ENCODE assay signal across 20 cellular contexts in the genomic region with DNA sequence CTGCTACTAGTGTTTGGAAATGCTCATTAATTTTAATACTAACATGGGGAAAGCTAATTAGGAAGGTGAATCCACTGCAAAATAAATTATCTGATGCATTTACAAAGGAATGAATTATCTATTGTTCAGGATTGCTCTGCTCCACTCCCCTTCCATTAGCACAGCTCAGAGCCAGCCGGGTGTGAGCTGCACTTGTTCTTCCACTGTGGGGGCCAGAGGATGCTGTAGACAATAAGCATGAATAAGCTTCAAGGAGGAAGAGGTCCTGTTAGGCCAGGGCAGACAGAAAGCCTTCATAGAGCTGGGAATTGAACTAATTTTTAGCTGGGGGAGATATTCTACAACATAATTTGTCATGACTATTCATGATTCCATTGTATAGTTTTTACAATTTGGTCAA.
DNase-seq lines count a peak whose midpoint lies in the region; ATAC-seq and TF ChIP-seq lines count a peak whose summit lies in the region.
"Had no signal": no experiment of that assay in that cellular context is flagged by ENCODE, and none has a peak within 500 bp of the region (broad histone marks: within the 10 kb centered on the region; RNA-seq: fewer than 3 reads in every experiment).

No MANE protein-coding gene starts in this region.

- H3K9me3 ChIP-seq in left ventricle myocardium inferior (replicated peaks) (no peaks in the 10 kb centered on the region), neural progenitor cell (ENCODE audit: low read depth) (no peaks in the 10 kb centered on the region), Karpas-422 (ENCODE audit: low read length) (no peaks in the 10 kb centered on the region), stomach (no peaks in the 10 kb centered on the region)
- H3K9me3 ChIP-seq: pancreas, tibial artery had no signal

- TF ChIP-seq EP300 in stomach (IDR thresholded peaks at IDR 0.05) = no peak

- no peak overlapping the region for H3K4me2 ChIP-seq in neural progenitor cell
- no peak overlapping the region for H3K4me2 ChIP-seq in Karpas-422 (ENCODE audit: low read depth, low read length, poor library complexity, severe bottlenecking)

- TF ChIP-seq CTCF in left ventricle myocardium inferior (IDR thresholded peaks at IDR 0.05; ENCODE audit: borderline replicate concordance) (no peak), neural progenitor cell (IDR thresholded peaks at IDR 0.05) (no peak), stomach (IDR thresholded peaks at IDR 0.05) (no peak)

- peaks cover 5% of the 10 kb centered on the region for H3K27me3 Mint-ChIP-seq in neural progenitor cell (ENCODE audit: insufficient read depth, low read depth)
- H3K27me3 Mint-ChIP-seq: activated naive CD8-positive, alpha-beta T cell treated with anti-CD3 and anti-CD28 coated beads for 36 hours; CD4-positive, CD25-positive, alpha-beta regulatory T cell; effector memory CD8-positive, alpha-beta T cell had no signal

- H3K27me3 ChIP-seq in left ventricle myocardium inferior (ENCODE audit: low read depth) (no peaks in the 10 kb centered on the region), neural progenitor cell (no peaks in the 10 kb centered on the region), Karpas-422 (ENCODE audit: low read length) (no peaks in the 10 kb centered on the region), stomach (no peaks in the 10 kb centered on the region)
- H3K27me3 ChIP-seq: pancreas had no signal

- H3K4me1 Mint-ChIP-seq in neural progenitor cell = peaks cover 33% of the 10 kb centered on the region

- H3K36me3 Mint-ChIP-seq in neural progenitor cell = peaks cover 1% of the 10 kb centered on the region
- H3K36me3 Mint-ChIP-seq: activated naive CD8-positive, alpha-beta T cell treated with anti-CD3 and anti-CD28 coated beads for 36 hours had no signal

- no peaks in the 10 kb centered on the region for H3K9me2 ChIP-seq in Karpas-422 (replicated peaks; ENCODE audit: insufficient read depth, low read length)

- H3K4me3 ChIP-seq in left ventricle myocardium inferior (no peak overlapping the region), neural progenitor cell (no peak overlapping the region), Karpas-422 (ENCODE audit: low read length) (no peak overlapping the region), stomach (no peak overlapping the region)
- H3K4me3 ChIP-seq: K562, pancreas, tibial artery had no signal

- H4K20me1 ChIP-seq in neural progenitor cell (ENCODE audit: low read depth) (no peaks in the 10 kb centered on the region), Karpas-422 (ENCODE audit: insufficient read depth, low read depth, low read length) (no peaks in the 10 kb centered on the region)

- WGBS in stomach, 5 donors = 80 to 90% (median 88%) methylated on average over 1 of the region's 1 CpG

- H3K4me1 ChIP-seq in left ventricle myocardium inferior (peaks cover 32% of the 10 kb centered on the region), neural progenitor cell (peaks cover 13% of the 10 kb centered on the region), Karpas-422 (ENCODE audit: low read length) (peaks cover 4% of the 10 kb centered on the region; the same call in 1 of the 2 replicates), stomach (peaks cover 26 to 47% (median 38%) of the 10 kb centered on the region in 4 donors)
- H3K4me1 ChIP-seq: pancreas, tibial artery had no signal

- no peak for TF ChIP-seq POLR2A in stomach (IDR thresholded peaks at IDR 0.05)

- H3K27ac ChIP-seq in left ventricle myocardium inferior (replicated peaks) (peak overlapping the region; percentile 66), neural progenitor cell (no peak overlapping the region), Karpas-422 (ENCODE audit: low read length) (no peak overlapping the region), stomach (peak overlapping the region in 2 of 5 donors; percentile 45 to 68)
- H3K27ac ChIP-seq: pancreas, tibial artery had no signal

- no peaks in the 10 kb centered on the region for H3K79me2 ChIP-seq in neural progenitor cell (ENCODE audit: low read depth)
- H3K79me2 ChIP-seq in Karpas-422 (ENCODE audit: low read length) = no peaks in the 10 kb centered on the region

- no peaks in the 10 kb centered on the region for H3K36me3 ChIP-seq in left ventricle myocardium inferior
- no peaks in the 10 kb centered on the region for H3K36me3 ChIP-seq in neural progenitor cell
- no peaks in the 10 kb centered on the region for H3K36me3 ChIP-seq in Karpas-422 (ENCODE audit: insufficient read depth, low read length)
- no peaks in the 10 kb centered on the region for H3K36me3 ChIP-seq in stomach
- H3K36me3 ChIP-seq: pancreas, tibial artery had no signal

- DNase-seq in left ventricle myocardium inferior (no peak), cardiac septum (ENCODE audit: low spot score) (no peak), globus pallidus (ENCODE audit: low spot score) (peak; percentile 92), neural progenitor cell (ENCODE audit: low spot score) (no peak), Karpas-422 (no peak), NCI-H1105 (lab: John Stamatoyannopoulos, UW) (no peak), stomach (no peak)
- DNase-seq: activated CD4-positive, CD25-positive, alpha-beta regulatory T cell; activated CD8-positive, alpha-beta memory T cell treated with anti-CD3 and anti-CD28 coated beads for 24 hours; activated naive CD8-positive, alpha-beta T cell treated with anti-CD3 and anti-CD28 coated beads for 36 hours; CD4-positive, CD25-positive, alpha-beta regulatory T cell; central memory CD4-positive, alpha-beta T cell; effector memory CD8-positive, alpha-beta T cell; left cardiac atrium; pancreas; T-helper 2 cell had no signal

- no peak for ATAC-seq in HG03135 (IDR thresholded peaks at IDR 0.05; ENCODE audit: unreplicated experiment)
- ATAC-seq: effector memory CD8-positive, alpha-beta T cell; Right ventricle myocardium inferior had no signal

- H3K4me3 Mint-ChIP-seq in neural progenitor cell = no peak overlapping the region
- H3K4me3 Mint-ChIP-seq: activated naive CD8-positive, alpha-beta T cell treated with anti-CD3 and anti-CD28 coated beads for 36 hours; CD4-positive, CD25-positive, alpha-beta regulatory T cell; effector memory CD8-positive, alpha-beta T cell had no signal

- H3F3A ChIP-seq in neural progenitor cell (ENCODE audit: low read depth) = no peaks in the 10 kb centered on the region

- H2AFZ ChIP-seq in neural progenitor cell (replicated peaks) (no peak overlapping the region), Karpas-422 (ENCODE audit: low read length) (no peak overlapping the region)

- peaks cover 14% of the 10 kb centered on the region for H3K9me3 Mint-ChIP-seq in neural progenitor cell
- H3K9me3 Mint-ChIP-seq: CD4-positive, CD25-positive, alpha-beta regulatory T cell; effector memory CD8-positive, alpha-beta T cell had no signal

- H3K9ac ChIP-seq in neural progenitor cell = no peak overlapping the region
- H3K9ac ChIP-seq in Karpas-422 (ENCODE audit: low read length) = no peak overlapping the region

- intact Hi-C loops in left ventricle myocardium inferior (cut with micrococcal nuclease) (no loop called here), cardiac septum (cut with DNase I) (no loop called here), stomach (cut with DNase I; ENCODE audit: low total_unique reads) (no loop called here)

- H3K27ac Mint-ChIP-seq in neural progenitor cell = peak overlapping the region; percentile 91
- H3K27ac Mint-ChIP-seq: activated naive CD8-positive, alpha-beta T cell treated with anti-CD3 and anti-CD28 coated beads for 36 hours; effector memory CD8-positive, alpha-beta T cell had no signal
